15 cellular contexts compared by ENCODE assay signal in the genomic region with DNA sequence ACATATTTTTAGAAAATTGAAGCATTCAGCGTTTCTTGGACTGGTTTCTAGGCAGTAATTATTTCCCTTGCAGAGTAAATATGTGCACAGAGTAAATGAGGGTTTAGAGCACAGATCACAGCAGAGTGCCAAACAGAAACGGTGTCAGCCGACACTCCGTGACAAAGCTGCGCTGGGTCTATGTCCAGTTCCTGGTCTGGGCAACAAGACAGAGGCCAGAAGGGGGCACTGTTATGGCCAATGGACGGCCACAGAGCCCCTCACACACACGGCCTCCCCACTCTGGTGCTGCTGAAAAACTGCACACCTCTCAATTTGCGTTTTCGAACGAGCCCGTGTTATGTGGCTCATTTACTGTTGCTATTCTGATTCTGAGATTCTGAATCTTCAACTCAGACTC.
DNase-seq lines count a peak whose midpoint lies in the region; ATAC-seq and TF ChIP-seq lines count a peak whose summit lies in the region.
"Had no signal": no experiment of that assay in that cellular context is flagged by ENCODE, and none has a peak within 500 bp of the region (broad histone marks: within the 10 kb centered on the region; RNA-seq: fewer than 3 reads in every experiment).

No MANE protein-coding gene starts in this region.

- 0 out of 2 replicates have a peak, but pooled peaks have one; percentile 3 for TF ChIP-seq CTCF in BJ (IDR thresholded peaks at IDR 0.05; ENCODE audit: insufficient read depth, low read depth, low read length)
- no peak for TF ChIP-seq CTCF in Peyer's patch (IDR thresholded peaks at IDR 0.05)
- no peak for TF ChIP-seq CTCF in coronary artery (IDR thresholded peaks at IDR 0.05)
- TF ChIP-seq CTCF in tibial nerve (IDR thresholded peaks at IDR 0.05) = no peak

- WGBS in tibial nerve, 2 donors = 46 to 50% methylated on average over 11 of the region's 11 CpGs

- H3K9me3 ChIP-seq in MG63 (peaks cover 5% of the 10 kb centered on the region; the same call in 1 of the 2 replicates), Peyer's patch (no peaks in the 10 kb centered on the region), tibial nerve (peaks cover 0 to 22% (median 0%) of the 10 kb centered on the region in 4 donors)
- H3K9me3 ChIP-seq: neutrophil had no signal

- CTCF ChIA-PET in BJ (lab: Yijun Ruan, JAX) = no interaction called here

- H3K4me3 ChIP-seq in BJ (ENCODE audit: low read depth, low read length) = no peak overlapping the region
- H3K4me3 ChIP-seq in MG63 = no peak overlapping the region
- H3K4me3 ChIP-seq in Peyer's patch = no peak overlapping the region
- H3K4me3 ChIP-seq in coronary artery = no peak overlapping the region
- H3K4me3 ChIP-seq in tibial nerve = no peak overlapping the region

- no peak for ATAC-seq in stimulated activated naive CD8-positive, alpha-beta T cell treated with anti-CD3 and anti-CD28 coated beads, Interleukin-15, Interleukin-2, amounts not matched to agents 100 U/mL and 50 U/mL, for 24 hours
- ATAC-seq: esophagus mucosa had no signal

- H3K27me3 ChIP-seq in BJ (ENCODE audit: control insufficient read depth, insufficient read depth, low read length) (no peaks in the 10 kb centered on the region), MG63 (no peaks in the 10 kb centered on the region; the same call in 1 of the 2 replicates), Peyer's patch (no peaks in the 10 kb centered on the region), tibial nerve (no peaks in the 10 kb centered on the region)
- H3K27me3 ChIP-seq: neutrophil had no signal

- H3K36me3 ChIP-seq in BJ (ENCODE audit: control insufficient read depth, insufficient read depth, low read length) = no peaks in the 10 kb centered on the region
- no peaks in the 10 kb centered on the region for H3K36me3 ChIP-seq in MG63
- no peaks in the 10 kb centered on the region for H3K36me3 ChIP-seq in Peyer's patch
- peaks cover 0 to 16% (median 0%) of the 10 kb centered on the region in 3 donors for H3K36me3 ChIP-seq in tibial nerve
- H3K36me3 ChIP-seq: neutrophil had no signal

- POLR2A ChIA-PET in BJ (lab: Charles Lee) = no interaction called here

- TF ChIP-seq EP300 in tibial nerve (IDR thresholded peaks at IDR 0.05) = no peak

- H3K4me1 ChIP-seq in Peyer's patch (no peaks in the 10 kb centered on the region), tibial nerve (no peaks in the 10 kb centered on the region)

- TF ChIP-seq POLR2A in Peyer's patch (IDR thresholded peaks at IDR 0.05) (no peak), tibial nerve (IDR thresholded peaks at IDR 0.05) (no peak)

- H3K27ac ChIP-seq in Peyer's patch = no peak overlapping the region
- H3K27ac ChIP-seq in coronary artery = no peak overlapping the region
- H3K27ac ChIP-seq in tibial nerve = no peak overlapping the region
- H3K27ac ChIP-seq: KMS-11, neutrophil had no signal

- no peak for DNase-seq in BJ (ENCODE audit: low read depth)
- peak; percentile 32 for DNase-seq in MG63
- peak; percentile 16 for DNase-seq in cerebellar cortex (ENCODE audit: low spot score)
- DNase-seq in medulla oblongata (ENCODE audit: extremely low spot score) = peak; percentile 33
- DNase-seq in Peyer's patch = no peak
- DNase-seq in coronary artery (ENCODE audit: low spot score) = no peak
- no peak for DNase-seq in stimulated activated naive CD8-positive, alpha-beta T cell treated with anti-CD3 and anti-CD28 coated beads, Interleukin-15, Interleukin-2, amounts not matched to agents 100 U/mL and 50 U/mL, for 24 hours
- DNase-seq in tibial nerve (ENCODE audit: low spot score in 2 of 2) = no peak
- DNase-seq: activated CD4-positive, alpha-beta T cell treated with anti-CD3 and anti-CD28 coated beads, Interleukin-2, amount 50 U/mL, for 1 hour; activated effector memory CD4-positive, alpha-beta T cell treated with Interleukin-2 at 50 U/mL for 16 hours; NCI-H526; stimulated activated CD8-positive, alpha-beta memory T cell treated with anti-CD3 and anti-CD28 coated beads, Interleukin-4, amount 100 ng/mL, for 48 hours had no signal

Comparison
In these comparisons a context has a peak if more than half of its experiments do, and no peak if none do; other contexts are left out.
1. DNase-seq: peak in MG63 (single experiment), cerebellar cortex (single experiment) and medulla oblongata (single experiment); none in BJ (single experiment), Peyer's patch (0 of 3), coronary artery (single experiment), stimulated activated naive CD8-positive, alpha-beta T cell treated with anti-CD3 and anti-CD28 coated beads, Interleukin-15, Interleukin-2, amounts not matched to agents 100 U/mL and 50 U/mL, for 24 hours (single experiment) and tibial nerve (0 of 2).